28 cellular contexts compared by ENCODE assay signal in genomic region chr1:56315293-56315942, GRCh38.
"Had no signal": no experiment of that assay in that cellular context is flagged by ENCODE, and none has a peak within 500 bp of the region (broad histone marks: within the 10 kb centered on the region; RNA-seq: fewer than 3 reads in every experiment).

No MANE protein-coding gene starts in this region.

- H2AFZ ChIP-seq: parathyroid adenoma had no signal

- H3K27ac ChIP-seq: ovary, parathyroid adenoma, psoas muscle, skin epidermis, spleen, stomach, thoracic aorta, thyroid gland, tibial nerve, upper lobe of left lung, vagina had no signal

- H3K4me3 ChIP-seq: ovary, psoas muscle, skin epidermis, smooth muscle cell, spleen, stomach, thoracic aorta, thyroid gland, tibial nerve, upper lobe of left lung, vagina had no signal

- H3K9me3 ChIP-seq: ovary, thoracic aorta, thyroid gland, upper lobe of left lung, vagina had no signal

- H3K4me2 ChIP-seq: smooth muscle cell had no signal

- ATAC-seq: naive thymus-derived CD8-positive, alpha-beta T cell; natural killer cell treated with Interleukin-12 subunit alpha and Interleukin-12 subunit beta and Interleukin-15 and Interleukin-18, amount 100 ng/mL, for 72 hours; psoas muscle; right cardiac atrium; sciatic nerve; stimulated activated memory B cell treated with anti-CD40 and anti-IgM and Interleukin-4, amounts not matched to agents 10 μg/mL and 1 μg/mL and 100 μg/mL, for 72 hours had no signal

- H3K36me3 ChIP-seq: ovary, spleen, stomach, thoracic aorta, thyroid gland, upper lobe of left lung, vagina had no signal

- H3K27me3 ChIP-seq: ovary, spleen, stomach, thyroid gland, tibial nerve, upper lobe of left lung, vagina had no signal

- H3K4me1 ChIP-seq: parathyroid adenoma, psoas muscle, spleen, stomach, thyroid gland, upper lobe of left lung, vagina had no signal

- DNase-seq: naive thymus-derived CD8-positive, alpha-beta T cell; nephron progenitor cell; occipital lobe; ovary; posterior cingulate gyrus; psoas muscle; right cardiac atrium; spleen; stimulated activated CD4-positive, alpha-beta T cell treated with anti-CD3 and anti-CD28 coated beads, Interleukin-12 subunit alpha, Interleukin-12 subunit beta, amount 100 ng/mL, for 4 hours; stimulated activated CD4-positive, alpha-beta T cell treated with anti-CD3 and anti-CD28 coated beads, Interleukin-1b, Interleukin-23, amount 100 ng/mL, for 48 hours; stimulated activated CD4-positive, alpha-beta T cell treated with anti-CD3 and anti-CD28 coated beads, Interleukin-4, amount 100 ng/mL, for 1 hour; stimulated activated CD4-positive, alpha-beta T cell treated with anti-CD3 and anti-CD28 coated beads, Interleukin-4, amount 100 ng/mL, for 4 hours; stimulated activated CD8-positive, alpha-beta memory T cell treated with anti-CD3 and anti-CD28 coated beads, Interleukin-4, amount 100 ng/mL, for 48 hours; stimulated activated naive CD4-positive, alpha-beta T cell; stomach; thyroid gland; trophoblast cell; upper lobe of left lung had no signal

- H3K9ac ChIP-seq: parathyroid adenoma had no signal

- H3K79me2 ChIP-seq: parathyroid adenoma had no signal

- FAIRE-seq: urothelium cell line had no signal
